ENCODE assay signal across 1 cellular context in the genomic region with DNA sequence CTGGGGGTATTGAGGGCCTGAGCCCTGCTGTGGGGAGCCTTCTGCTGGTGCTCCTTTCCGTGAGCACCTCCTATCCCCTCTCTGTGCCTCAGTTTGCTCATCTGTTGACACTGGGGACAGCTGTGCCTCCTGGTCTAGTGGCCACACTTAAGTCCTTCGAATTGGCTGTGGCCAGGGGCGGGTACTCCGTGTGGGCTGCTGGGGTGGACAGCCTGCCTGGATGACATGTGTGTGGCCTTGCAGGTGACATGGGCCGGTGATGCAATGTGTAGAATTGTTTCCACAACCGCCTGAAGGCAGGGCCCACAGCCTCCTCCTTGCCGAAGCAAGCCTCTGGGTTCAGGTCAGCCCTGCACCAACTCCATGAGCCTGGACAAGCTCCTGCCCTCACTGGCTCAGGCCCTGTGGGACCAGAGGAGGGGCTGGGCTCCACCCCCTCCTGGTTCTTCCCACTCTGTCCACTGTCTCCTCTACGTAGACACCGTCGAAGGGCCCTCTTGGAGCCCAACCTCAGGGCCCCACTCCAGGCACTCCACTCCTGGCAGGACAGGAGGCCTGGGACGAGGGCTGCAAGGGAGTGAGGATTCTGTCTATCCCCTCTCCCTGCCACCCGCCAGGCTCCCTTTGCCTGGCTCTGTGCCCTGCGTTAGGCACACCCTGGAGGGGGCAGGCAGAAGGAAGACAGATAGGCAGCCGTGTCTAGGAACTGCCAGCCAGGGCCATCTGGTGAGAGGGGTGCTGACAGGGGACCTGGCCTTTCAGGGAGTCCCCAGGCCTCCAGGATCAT.
TF ChIP-seq lines count a peak whose summit lies in the region.

No MANE protein-coding gene starts in this region.

TF ChIP-seq in HepG2, 621 proteins besides CTCF, POLR2A, EP300 and RAD21 (continued from another document and continues in another):
- TF ChIP-seq THAP9 (CRISPR knock-in tag; IDR thresholded peaks at IDR 0.05; ENCODE audit: borderline replicate concordance) (peak; percentile 34; the same call in 1 of the 2 replicates), ZNF12 (CRISPR knock-in tag; IDR thresholded peaks at IDR 0.05) (0 out of 2 replicates have a peak, but pooled peaks have one; percentile 33), FOXA1 (IDR thresholded peaks at IDR 0.05) (no peak), FOXA1 (CRISPR knock-in tag; IDR thresholded peaks at IDR 0.05) (peak; percentile 70), HIVEP1 (CRISPR knock-in tag; IDR thresholded peaks at IDR 0.05) (0 out of 2 replicates have a peak, but pooled peaks have one; percentile 12), ZFX (CRISPR knock-in tag; IDR thresholded peaks at IDR 0.05; ENCODE audit: low read depth) (peak; percentile 69), ZBTB7B (CRISPR knock-in tag; IDR thresholded peaks at IDR 0.05) (peak; percentile 63), THAP11 (CRISPR knock-in tag; IDR thresholded peaks at IDR 0.05) (peak; percentile 59; the same call in 1 of the 2 replicates), ZNF207 (IDR thresholded peaks at IDR 0.05; ENCODE audit: borderline replicate concordance) (no peak), LCORL (IDR thresholded peaks at IDR 0.05) (no peak), LCORL (CRISPR knock-in tag; IDR thresholded peaks at IDR 0.05) (peak; percentile 76), KAT8 (CRISPR knock-in tag; IDR thresholded peaks at IDR 0.05) (peak; percentile 57; the same call in 1 of the 2 replicates), ZNF512 (CRISPR knock-in tag; IDR thresholded peaks at IDR 0.05) (peak; percentile 51; the same call in 1 of the 2 replicates), CCDC6 (CRISPR knock-in tag; IDR thresholded peaks at IDR 0.05) (peak; percentile 73; the same call in 1 of the 2 replicates), PITX1 (CRISPR knock-in tag; IDR thresholded peaks at IDR 0.05) (no peak), KLF6 (CRISPR knock-in tag; IDR thresholded peaks at IDR 0.05) (peak; percentile 90), FOXC1 (CRISPR knock-in tag; IDR thresholded peaks at IDR 0.05; ENCODE audit: borderline replicate concordance) (peak; percentile 80; the same call in 1 of the 2 replicates), EED (CRISPR knock-in tag; IDR thresholded peaks at IDR 0.05) (peak; percentile 70), ZNF784 (CRISPR knock-in tag; IDR thresholded peaks at IDR 0.05; ENCODE audit: borderline replicate concordance) (no peak), MXD3 (CRISPR knock-in tag; IDR thresholded peaks at IDR 0.05) (peak; percentile 44; the same call in 1 of the 2 replicates), PTBP1 (IDR thresholded peaks at IDR 0.05; ENCODE audit: low read depth, low read length, poor library complexity, severe bottlenecking) (no peak), CBX5 (CRISPR knock-in tag; IDR thresholded peaks at IDR 0.05; ENCODE audit: borderline replicate concordance) (peak; percentile 66; the same call in 1 of the 2 replicates), KLF13 (CRISPR knock-in tag; IDR thresholded peaks at IDR 0.05) (0 out of 2 replicates have a peak, but pooled peaks have one; percentile 47), MTA3 (CRISPR knock-in tag; IDR thresholded peaks at IDR 0.05) (no peak), UBTF (CRISPR knock-in tag; IDR thresholded peaks at IDR 0.05) (peak; percentile 76; the same call in 1 of the 2 replicates), MEIS2 (CRISPR knock-in tag; IDR thresholded peaks at IDR 0.05) (peak; percentile 76; the same call in 1 of the 2 replicates), ZMYM3 (CRISPR knock-in tag; IDR thresholded peaks at IDR 0.05) (peak; percentile 54), ZFP1 (CRISPR knock-in tag; IDR thresholded peaks at IDR 0.05) (no peak), ZNF691 (CRISPR knock-in tag; IDR thresholded peaks at IDR 0.05; ENCODE audit: borderline replicate concordance, low read depth) (peak; percentile 32; the same call in 1 of the 2 replicates), SRY (CRISPR knock-in tag; IDR thresholded peaks at IDR 0.05) (0 out of 2 replicates have a peak, but pooled peaks have one; percentile 13), ERF (CRISPR knock-in tag; IDR thresholded peaks at IDR 0.05) (0 out of 2 replicates have a peak, but pooled peaks have one; percentile 14), ZNF274 (CRISPR knock-in tag; IDR thresholded peaks at IDR 0.05) (peak; percentile 50; the same call in 1 of the 2 replicates), ZBTB38 (CRISPR knock-in tag; IDR thresholded peaks at IDR 0.05) (peak; percentile 18; the same call in 1 of the 2 replicates), MTERF4 (CRISPR knock-in tag; IDR thresholded peaks at IDR 0.05) (no peak)
- TF ChIP-seq, protein P1, sequence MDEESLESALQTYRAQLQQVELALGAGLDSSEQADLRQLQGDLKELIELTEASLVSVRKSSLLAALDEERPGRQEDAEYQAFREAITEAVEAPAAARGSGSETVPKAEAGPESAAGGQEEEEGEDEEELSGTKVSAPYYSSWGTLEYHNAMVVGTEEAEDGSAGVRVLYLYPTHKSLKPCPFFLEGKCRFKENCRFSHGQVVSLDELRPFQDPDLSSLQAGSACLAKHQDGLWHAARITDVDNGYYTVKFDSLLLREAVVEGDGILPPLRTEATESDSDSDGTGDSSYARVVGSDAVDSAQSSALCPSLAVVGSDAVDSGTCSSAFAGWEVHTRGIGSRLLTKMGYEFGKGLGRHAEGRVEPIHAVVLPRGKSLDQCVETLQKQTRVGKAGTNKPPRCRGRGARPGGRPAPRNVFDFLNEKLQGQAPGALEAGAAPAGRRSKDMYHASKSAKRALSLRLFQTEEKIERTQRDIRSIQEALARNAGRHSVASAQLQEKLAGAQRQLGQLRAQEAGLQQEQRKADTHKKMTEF (CRISPR knock-in tag; IDR thresholded peaks at IDR 0.05) = peak; percentile 34; the same call in 1 of the 2 replicates
- TF ChIP-seq, protein P2, sequence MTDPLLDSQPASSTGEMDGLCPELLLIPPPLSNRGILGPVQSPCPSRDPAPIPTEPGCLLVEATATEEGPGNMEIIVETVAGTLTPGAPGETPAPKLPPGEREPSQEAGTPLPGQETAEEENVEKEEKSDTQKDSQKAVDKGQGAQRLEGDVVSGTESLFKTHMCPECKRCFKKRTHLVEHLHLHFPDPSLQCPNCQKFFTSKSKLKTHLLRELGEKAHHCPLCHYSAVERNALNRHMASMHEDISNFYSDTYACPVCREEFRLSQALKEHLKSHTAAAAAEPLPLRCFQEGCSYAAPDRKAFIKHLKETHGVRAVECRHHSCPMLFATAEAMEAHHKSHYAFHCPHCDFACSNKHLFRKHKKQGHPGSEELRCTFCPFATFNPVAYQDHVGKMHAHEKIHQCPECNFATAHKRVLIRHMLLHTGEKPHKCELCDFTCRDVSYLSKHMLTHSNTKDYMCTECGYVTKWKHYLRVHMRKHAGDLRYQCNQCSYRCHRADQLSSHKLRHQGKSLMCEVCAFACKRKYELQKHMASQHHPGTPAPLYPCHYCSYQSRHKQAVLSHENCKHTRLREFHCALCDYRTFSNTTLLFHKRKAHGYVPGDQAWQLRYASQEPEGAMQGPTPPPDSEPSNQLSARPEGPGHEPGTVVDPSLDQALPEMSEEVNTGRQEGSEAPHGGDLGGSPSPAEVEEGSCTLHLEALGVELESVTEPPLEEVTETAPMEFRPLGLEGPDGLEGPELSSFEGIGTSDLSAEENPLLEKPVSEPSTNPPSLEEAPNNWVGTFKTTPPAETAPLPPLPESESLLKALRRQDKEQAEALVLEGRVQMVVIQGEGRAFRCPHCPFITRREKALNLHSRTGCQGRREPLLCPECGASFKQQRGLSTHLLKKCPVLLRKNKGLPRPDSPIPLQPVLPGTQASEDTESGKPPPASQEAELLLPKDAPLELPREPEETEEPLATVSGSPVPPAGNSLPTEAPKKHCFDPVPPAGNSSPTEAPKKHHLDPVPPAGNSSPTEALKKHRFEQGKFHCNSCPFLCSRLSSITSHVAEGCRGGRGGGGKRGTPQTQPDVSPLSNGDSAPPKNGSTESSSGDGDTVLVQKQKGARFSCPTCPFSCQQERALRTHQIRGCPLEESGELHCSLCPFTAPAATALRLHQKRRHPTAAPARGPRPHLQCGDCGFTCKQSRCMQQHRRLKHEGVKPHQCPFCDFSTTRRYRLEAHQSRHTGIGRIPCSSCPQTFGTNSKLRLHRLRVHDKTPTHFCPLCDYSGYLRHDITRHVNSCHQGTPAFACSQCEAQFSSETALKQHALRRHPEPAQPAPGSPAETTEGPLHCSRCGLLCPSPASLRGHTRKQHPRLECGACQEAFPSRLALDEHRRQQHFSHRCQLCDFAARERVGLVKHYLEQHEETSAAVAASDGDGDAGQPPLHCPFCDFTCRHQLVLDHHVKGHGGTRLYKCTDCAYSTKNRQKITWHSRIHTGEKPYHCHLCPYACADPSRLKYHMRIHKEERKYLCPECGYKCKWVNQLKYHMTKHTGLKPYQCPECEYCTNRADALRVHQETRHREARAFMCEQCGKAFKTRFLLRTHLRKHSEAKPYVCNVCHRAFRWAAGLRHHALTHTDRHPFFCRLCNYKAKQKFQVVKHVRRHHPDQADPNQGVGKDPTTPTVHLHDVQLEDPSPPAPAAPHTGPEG (CRISPR knock-in tag; IDR thresholded peaks at IDR 0.05) = peak; percentile 34; the same call in 1 of the 2 replicates
